Comparison of ENCODE assay signal across 8 cellular contexts in the genomic region with DNA sequence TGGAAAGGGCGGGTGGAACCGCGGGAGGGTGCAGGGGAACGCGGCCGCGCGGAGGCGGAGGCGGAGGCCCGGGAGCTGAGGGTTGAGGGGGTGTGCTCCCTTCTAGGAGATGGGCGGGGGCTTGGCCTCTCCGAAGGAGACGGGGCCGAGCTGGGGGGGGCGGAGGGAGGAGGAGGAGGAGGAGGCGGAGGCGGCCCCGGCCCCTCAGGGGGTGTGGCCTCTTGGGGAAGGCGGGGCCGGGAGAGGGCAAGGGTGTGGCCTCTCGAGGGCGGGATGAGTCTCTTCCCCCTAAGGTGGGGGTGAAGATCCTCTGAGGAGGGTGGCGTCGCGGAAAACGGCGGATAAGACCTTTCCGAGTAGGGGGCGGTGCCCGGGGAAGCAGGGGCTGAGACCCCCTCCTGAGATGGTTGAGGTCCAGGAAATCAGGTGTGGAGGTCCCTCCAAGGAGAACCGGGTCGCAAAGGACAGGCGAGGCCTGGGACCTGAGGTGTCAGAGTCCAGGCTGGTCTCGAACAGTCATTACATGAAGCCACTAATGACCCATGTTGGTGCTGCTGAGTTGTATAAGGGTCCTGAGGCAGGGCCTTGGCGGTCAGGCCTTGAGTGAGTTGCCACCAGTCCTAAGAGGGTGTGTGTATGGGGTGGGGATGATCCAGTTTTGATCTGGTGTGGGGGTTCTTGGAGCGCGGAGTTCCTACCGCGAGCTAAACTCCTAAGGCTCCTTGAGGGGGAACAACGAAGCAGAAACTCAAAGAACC. TPM values are rescaled to one million over a fixed set of nuclear protein-coding genes. Genes with fewer than 3 reads are reported as not detected.
DNase-seq lines count a peak whose midpoint lies in the region; ATAC-seq and TF ChIP-seq lines count a peak whose summit lies in the region.

No MANE protein-coding gene starts in this region.

- peak; percentile 45 for ATAC-seq in HG02943 (IDR thresholded peaks at IDR 0.05; ENCODE audit: low read depth, unreplicated experiment)

- no peaks in the 10 kb centered on the region for H3K27me3 Mint-ChIP-seq in chondrocyte (ENCODE audit: low read depth)

- H3K36me3 Mint-ChIP-seq in chondrocyte (ENCODE audit: low read depth) = peaks cover 11% of the 10 kb centered on the region

- no peaks in the 10 kb centered on the region for H3K9me3 Mint-ChIP-seq in chondrocyte (ENCODE audit: low read depth)

- H3K4me1 Mint-ChIP-seq in chondrocyte (ENCODE audit: low read depth) = peaks cover 35% of the 10 kb centered on the region

- peak overlapping the region; percentile 98 for H3K27ac ChIP-seq in layer of hippocampus (ENCODE audit: low read depth, low read length)

- TF ChIP-seq CTCF in chondrocyte (IDR thresholded peaks at IDR 0.05) = peak; percentile 44

- peak overlapping the region; percentile 98 for H3K27ac Mint-ChIP-seq in chondrocyte (ENCODE audit: unreplicated experiment)

- DNase-seq in NCI-H2029 (lab: John Stamatoyannopoulos, UW) (peak; percentile 77), NCI-H2029 treated with DMSO at 0.1 percent for 48 hours (lab: John Stamatoyannopoulos, UW) (no peak), NCI-H2227 treated with DMSO at 0.1 percent for 48 hours (lab: John Stamatoyannopoulos, UW) (peak; percentile 43), chondrocyte (ENCODE audit: low spot score) (no peak)
- peak; percentile 93 to 95 for DNase-seq in activated CD4-positive, alpha-beta T cell treated with anti-CD3 and anti-CD28 coated beads for 4 hours
- peak; percentile 85 to 91 for DNase-seq in stimulated activated CD4-positive, alpha-beta T cell treated with anti-CD3 and anti-CD28 coated beads, Interleukin-2, amount 100 ng/mL, for 24 hours

- H3K27me3 ChIP-seq in layer of hippocampus (ENCODE audit: control insufficient read depth, insufficient read depth, low read length) = no peaks in the 10 kb centered on the region

- peak overlapping the region; percentile 99 for H3K4me3 Mint-ChIP-seq in chondrocyte (ENCODE audit: unreplicated experiment)

RNA-seq across cellular contexts. Expression of a gene that starts 0.8 kb away (rescaled TPM):
- total RNA-seq in chondrocyte = 164 to 222 TPM (median 168 TPM) in 3 replicates

RNA-seq across cellular contexts. Expression of a gene that starts 10.4 kb away (rescaled TPM):
- total RNA-seq in chondrocyte = 18.3 to 29.7 TPM (median 21.5 TPM) in 3 replicates

RNA-seq across cellular contexts. Expression of a gene that starts 14.0 kb away (rescaled TPM):
- total RNA-seq in chondrocyte = 60.4 to 74.3 TPM (median 69.2 TPM) in 3 replicates

RNA-seq across cellular contexts. Expression of a gene that starts 17.9 kb away (rescaled TPM):
- total RNA-seq in chondrocyte = 25.6 to 31.0 TPM (median 26.3 TPM) in 3 replicates

RNA-seq across cellular contexts. Expression of a gene that starts 21.2 kb away (rescaled TPM):
- total RNA-seq in chondrocyte = 133 to 199 TPM (median 140 TPM) in 3 replicates

Comparison
In these comparisons a context has a peak if more than half of its experiments do, and no peak if none do; other contexts are left out.
1. DNase-seq: peak in NCI-H2029 (single experiment), NCI-H2227 treated with DMSO at 0.1 percent for 48 hours (single experiment), activated CD4-positive, alpha-beta T cell treated with anti-CD3 and anti-CD28 coated beads for 4 hours (2 of 2) and stimulated activated CD4-positive, alpha-beta T cell treated with anti-CD3 and anti-CD28 coated beads, Interleukin-2, amount 100 ng/mL, for 24 hours (2 of 2); none in NCI-H2029 treated with DMSO at 0.1 percent for 48 hours (single experiment) and chondrocyte (single experiment).